In the genomic region with DNA sequence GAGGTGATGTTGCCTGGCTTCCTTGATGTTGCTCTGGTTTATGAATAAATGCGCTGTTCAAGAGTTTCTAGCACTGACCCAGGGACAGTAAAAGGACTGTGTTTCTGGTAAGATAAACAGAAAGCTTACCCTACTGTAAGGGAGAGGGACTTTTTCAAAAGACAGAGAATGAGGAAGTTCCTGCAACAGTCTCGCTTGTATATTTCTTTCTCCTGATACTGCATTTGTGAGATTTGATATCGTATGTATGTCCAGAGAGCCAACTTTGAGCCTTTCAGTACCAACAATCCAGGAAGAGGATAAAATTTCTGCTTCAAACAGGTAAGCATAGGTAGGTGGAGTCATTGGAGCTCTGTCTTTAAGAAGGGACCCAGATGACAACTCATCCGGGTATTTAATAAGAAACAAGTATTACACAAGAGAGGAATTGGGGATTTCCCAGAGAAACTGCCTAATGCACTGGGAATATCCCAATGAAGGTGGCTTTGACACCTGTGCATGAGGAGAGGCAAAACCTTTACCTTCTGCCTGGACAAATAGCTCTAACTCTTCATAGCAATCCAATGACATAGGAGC, we compare ENCODE assay signal across 8 cellular contexts. TPM values are rescaled to one million over a fixed set of nuclear protein-coding genes. Genes with fewer than 3 reads are reported as not detected.
DNase-seq lines count a peak whose midpoint lies in the region; ATAC-seq and TF ChIP-seq lines count a peak whose summit lies in the region.

No MANE protein-coding gene starts in this region.

- H3K4me2 ChIP-seq in PC-3 (ENCODE audit: low read length) (peak overlapping the region; percentile 81), osteoblast (ENCODE audit: insufficient read depth, low read length) (no peak overlapping the region)

- H4K20me1 ChIP-seq in PC-3 (ENCODE audit: low read length) (peaks cover 13% of the 10 kb centered on the region), osteoblast (ENCODE audit: insufficient read depth, low read length) (no peaks in the 10 kb centered on the region)

- H3K4me1 ChIP-seq in PC-3 (ENCODE audit: insufficient read depth, low read length) (peaks cover 40% of the 10 kb centered on the region), osteoblast (ENCODE audit: insufficient read depth, low read length) (no peaks in the 10 kb centered on the region)

- H3K4me3 ChIP-seq in GM12875 (ENCODE audit: low read depth, low read length) (peak overlapping the region; percentile 92), PC-3 (ENCODE audit: low read length) (peak overlapping the region; percentile 69), osteoblast (ENCODE audit: insufficient read depth, low read length) (no peak overlapping the region)

- H3K27me3 ChIP-seq in PC-3 (ENCODE audit: low read length), result no peaks in the 10 kb centered on the region
- no peaks in the 10 kb centered on the region for H3K27me3 ChIP-seq in osteoblast (ENCODE audit: insufficient read depth, low read length)

- H3K9me3 ChIP-seq in PC-3 (ENCODE audit: low read length) (no peaks in the 10 kb centered on the region), osteoblast (ENCODE audit: low read depth, low read length) (no peaks in the 10 kb centered on the region)

- DNase-seq in PC-3, result peak; percentile 53
- DNase-seq in medulla oblongata (ENCODE audit: extremely low spot score), result peak; percentile 14
- DNase-seq in osteoblast (ENCODE audit: insufficient read length, low spot score, missing footprints), result no peak
- no peak for DNase-seq in NCI-H187 (lab: John Stamatoyannopoulos, UW)
- DNase-seq in NCI-H82 treated with DMSO at 0.1 percent for 48 hours (lab: John Stamatoyannopoulos, UW; ENCODE audit: unreplicated experiment), result no peak
- DNase-seq in A172 (ENCODE audit: low spot score), result no peak

- peaks cover 6% of the 10 kb centered on the region for H3F3A ChIP-seq in PC-3 (ENCODE audit: low read length, unreplicated experiment)

- peaks cover 50% of the 10 kb centered on the region for H3K79me2 ChIP-seq in PC-3 (ENCODE audit: low read length)
- H3K79me2 ChIP-seq in osteoblast (ENCODE audit: insufficient read depth, low read length), result no peaks in the 10 kb centered on the region

- H3K36me3 ChIP-seq in PC-3 (ENCODE audit: low read depth, low read length) (no peaks in the 10 kb centered on the region), osteoblast (ENCODE audit: insufficient read depth, low read length) (no peaks in the 10 kb centered on the region)

- peak; percentile 23 for ATAC-seq in GM21737 (IDR thresholded peaks at IDR 0.05; ENCODE audit: unreplicated experiment)
- no peak for ATAC-seq in PC-3

- CTCF ChIA-PET in PC-3 (lab: Charles Lee), result no interaction called here

- peak overlapping the region; percentile 85 for H3K9ac ChIP-seq in PC-3 (ENCODE audit: low read length)

- no peak for TF ChIP-seq CTCF in GM12875 (IDR thresholded peaks at IDR 0.05; ENCODE audit: borderline replicate concordance, insufficient read depth, low read depth, low read length)
- no peak for TF ChIP-seq CTCF in PC-3 (conservative IDR thresholded peaks at IDR 0.05; ENCODE audit: low read depth, low read length)
- TF ChIP-seq CTCF in osteoblast (IDR thresholded peaks at IDR 0.05; ENCODE audit: extremely low read depth, low read depth, low read length), result no peak

- intact Hi-C loops in PC-3 (cut with micrococcal nuclease), result loop anchor here (5.0 to 10.0 kb wide), 4 partner anchors 45 to 247 kb away; a partner anchor contains a TSS

- POLR2A ChIA-PET in PC-3 (lab: Charles Lee; ENCODE audit: unreplicated experiment), result interaction anchor here (0.7 kb wide), 1 partner anchor 297 kb away, joined by 4 read pairs; no protein-coding TSS in a partner anchor

- no TSS peak for BruUV-seq in PC-3 (replicated peaks; lab: Mats Ljungman, UMichigan)

- H3K9me2 ChIP-seq in PC-3 (replicated peaks; ENCODE audit: low read length), result no peaks in the 10 kb centered on the region

- H3K27ac ChIP-seq in PC-3 (ENCODE audit: low read length) (peak overlapping the region; percentile 99), osteoblast (ENCODE audit: low read depth, low read length) (no peak overlapping the region)

- H2AFZ ChIP-seq in PC-3 (ENCODE audit: low read length) (no peak overlapping the region), osteoblast (ENCODE audit: low read length) (no peak overlapping the region)

RNA-seq across cellular contexts. Expression of a gene that starts 0.8 kb away (rescaled TPM):
- total RNA-seq in PC-3 (2014; rRNA removed) (11.6 and 11.8 TPM in 2 replicates), osteoblast (not detected in 2 replicates)
- not detected in 2 replicates for total RNA-seq in A172 (2014; rRNA removed; shearing (Covaris generic))

Comparison
In these comparisons a context has a peak if more than half of its experiments do, and no peak if none do; other contexts are left out.
1. DNase-seq: peak in PC-3 (single experiment) and medulla oblongata (single experiment); none in osteoblast (single experiment), NCI-H187 (0 of 2), NCI-H82 treated with DMSO at 0.1 percent for 48 hours (single experiment) and A172 (single experiment).
2. RNA of a gene that starts 0.8 kb away (total RNA-seq): 11.6 to 11.8 TPM in PC-3; not detected in osteoblast and not detected in A172; every median in the first group is over 10 times any median in the second.